Comparison of ENCODE assay signal across 8 cellular contexts in genomic region chr20:20743511-20744169, GRCh38. TPM values are rescaled to one million over a fixed set of nuclear protein-coding genes. Genes with fewer than 3 reads are reported as not detected.
DNase-seq lines count a peak whose midpoint lies in the region; ATAC-seq, FAIRE-seq and TF ChIP-seq lines count a peak whose summit lies in the region.

No MANE protein-coding gene starts in this region.

- ATAC-seq in HG03442 (IDR thresholded peaks at IDR 0.05; ENCODE audit: unreplicated experiment) = peak; percentile 71
- ATAC-seq in right cardiac atrium = peak; percentile 94 to 95
- ATAC-seq in GM19328 (IDR thresholded peaks at IDR 0.05; ENCODE audit: unreplicated experiment) = no peak

- H3K4me1 Mint-ChIP-seq in CD14-positive monocyte = peaks cover 50% of the 10 kb centered on the region

- H3K4me3 Mint-ChIP-seq in CD14-positive monocyte = peak overlapping the region; percentile 68 to 92

- peak overlapping the region; percentile 97 for H3K27ac ChIP-seq in right cardiac atrium (ENCODE audit: low read length)

- DNase-seq in CD14-positive monocyte (ENCODE audit: low spot score) (no peak), UCSD-AML1 (lab: John Stamatoyannopoulos, UW; ENCODE audit: unreplicated experiment) (peak; percentile 61), right cardiac atrium (peak; percentile 86 to 94 (median 93)), pulmonary artery endothelial cell (ENCODE audit: low read depth, low spot score) (peak; percentile 86), H54 (ENCODE audit: insufficient read length, low spot score) (no peak), NCI-H1694 treated with DMSO at 0.1 percent for 48 hours (lab: John Stamatoyannopoulos, UW) (no peak)

- H3K9me3 Mint-ChIP-seq in CD14-positive monocyte = peaks cover 0 to 5% (median under 1%) of the 10 kb centered on the region in 7 donors

- no peak for TF ChIP-seq CTCF in CD14-positive monocyte (IDR thresholded peaks at IDR 0.05)

- H3K27me3 ChIP-seq in right cardiac atrium (ENCODE audit: control insufficient read depth, insufficient read depth) = no peaks in the 10 kb centered on the region

- WGBS in right cardiac atrium = 6% methylated on average over 15 of the region's 15 CpGs

- FAIRE-seq in H54 (lab: Jason Lieb, UNC) = no peak

- H3K27ac Mint-ChIP-seq in CD14-positive monocyte = peak overlapping the region; percentile 88 to 97 (median 92)

- H3K4me3 ChIP-seq in right cardiac atrium (ENCODE audit: low read length) = no peak overlapping the region

- peaks cover 22% of the 10 kb centered on the region for H3K4me1 ChIP-seq in right cardiac atrium (ENCODE audit: control insufficient read depth, insufficient read depth, low read length)

- peaks cover under 1 to 1% of the 10 kb centered on the region in 2 donors for H3K36me3 Mint-ChIP-seq in CD14-positive monocyte

- intact Hi-C loops in CD14-positive monocyte (cut with micrococcal nuclease) (no loop called here), right cardiac atrium (cut with DNase I) (no loop called here)

- peaks cover 0 to 3% (median 0%) of the 10 kb centered on the region in 3 donors for H3K27me3 Mint-ChIP-seq in CD14-positive monocyte (ENCODE audit: low read depth in 3 of 3)

- no peak for TF ChIP-seq POLR2A in H54 (IDR thresholded peaks at IDR 0.05; ENCODE audit: low read depth, low read length)

- H3K9me3 ChIP-seq in right cardiac atrium (ENCODE audit: control insufficient read depth, low read length) = no peaks in the 10 kb centered on the region

RNA-seq across cellular contexts. Expression of gene RALGAPA2, which starts 31.2 kb away (rescaled TPM):
- polyA plus RNA-seq in CD14-positive monocyte (1 to 10 TPM; 6.2 to 8.9 TPM), right cardiac atrium (7.2 TPM)
- total RNA-seq in right cardiac atrium (10 to 100 TPM; 24.3 to 32.1 (median 26.6) TPM), pulmonary artery endothelial cell (21.8 and 31.8 TPM in 2 replicates)

Comparison
In these comparisons a context has a peak if more than half of its experiments do, and no peak if none do; other contexts are left out.
1. DNase-seq: peak in UCSD-AML1 (single experiment), right cardiac atrium (3 of 3) and pulmonary artery endothelial cell (single experiment); none in CD14-positive monocyte (single experiment), H54 (single experiment) and NCI-H1694 treated with DMSO at 0.1 percent for 48 hours (single experiment).